1 cellular context compared by ENCODE assay signal in the genomic region with DNA sequence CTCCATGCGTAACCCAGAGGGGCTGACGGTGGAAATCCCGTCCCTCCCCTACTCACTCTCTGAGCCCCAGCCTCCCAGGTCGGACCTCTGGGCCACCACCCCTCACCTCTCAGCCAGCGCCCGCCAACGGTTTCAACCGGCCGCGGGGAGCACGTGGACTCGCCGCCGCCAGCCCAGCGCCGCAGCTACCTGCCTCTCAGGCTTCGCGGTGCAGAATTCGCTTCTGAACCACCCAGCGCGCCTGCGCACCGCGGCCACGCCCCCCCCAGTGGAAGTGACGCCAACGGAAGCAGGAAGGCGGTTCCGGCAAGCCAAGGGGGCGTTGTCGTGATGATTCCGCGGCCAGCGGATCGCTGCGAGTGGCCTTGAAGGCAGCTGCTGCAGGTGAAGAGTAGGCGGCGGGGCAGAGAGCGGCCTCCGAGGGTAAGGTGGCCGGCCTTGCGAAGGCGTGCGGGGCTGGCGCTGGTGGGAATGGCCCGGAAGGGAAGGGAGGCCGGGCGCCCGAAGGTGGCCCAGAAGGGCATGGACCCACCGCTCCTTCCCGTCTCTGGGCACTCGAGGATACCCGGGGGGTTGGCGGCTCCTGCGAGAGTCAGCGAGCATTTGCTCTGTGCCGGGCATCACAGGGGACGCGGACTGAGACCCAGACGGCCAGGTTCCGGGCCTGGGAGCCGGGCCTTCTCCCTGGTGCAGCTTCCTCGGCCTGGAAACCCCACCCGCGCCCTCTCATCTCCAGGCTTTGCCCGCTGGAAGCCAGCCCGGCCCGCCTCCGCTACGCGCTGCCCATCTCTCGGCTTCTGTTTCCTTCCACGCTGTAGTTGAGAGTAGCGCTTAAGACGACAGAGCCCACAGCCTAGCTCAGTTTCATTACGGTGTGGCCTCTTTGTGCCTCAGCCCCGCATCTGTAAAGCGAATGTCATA.
TF ChIP-seq lines count a peak whose summit lies in the region.

A gene with protein sequence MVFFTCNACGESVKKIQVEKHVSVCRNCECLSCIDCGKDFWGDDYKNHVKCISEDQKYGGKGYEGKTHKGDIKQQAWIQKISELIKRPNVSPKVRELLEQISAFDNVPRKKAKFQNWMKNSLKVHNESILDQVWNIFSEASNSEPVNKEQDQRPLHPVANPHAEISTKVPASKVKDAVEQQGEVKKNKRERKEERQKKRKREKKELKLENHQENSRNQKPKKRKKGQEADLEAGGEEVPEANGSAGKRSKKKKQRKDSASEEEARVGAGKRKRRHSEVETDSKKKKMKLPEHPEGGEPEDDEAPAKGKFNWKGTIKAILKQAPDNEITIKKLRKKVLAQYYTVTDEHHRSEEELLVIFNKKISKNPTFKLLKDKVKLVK (minus strand): TSS at position 225 of the 921 bp plus-strand sequence. CDS start 6,412 bp downstream, outside the sequence.
A gene with protein sequence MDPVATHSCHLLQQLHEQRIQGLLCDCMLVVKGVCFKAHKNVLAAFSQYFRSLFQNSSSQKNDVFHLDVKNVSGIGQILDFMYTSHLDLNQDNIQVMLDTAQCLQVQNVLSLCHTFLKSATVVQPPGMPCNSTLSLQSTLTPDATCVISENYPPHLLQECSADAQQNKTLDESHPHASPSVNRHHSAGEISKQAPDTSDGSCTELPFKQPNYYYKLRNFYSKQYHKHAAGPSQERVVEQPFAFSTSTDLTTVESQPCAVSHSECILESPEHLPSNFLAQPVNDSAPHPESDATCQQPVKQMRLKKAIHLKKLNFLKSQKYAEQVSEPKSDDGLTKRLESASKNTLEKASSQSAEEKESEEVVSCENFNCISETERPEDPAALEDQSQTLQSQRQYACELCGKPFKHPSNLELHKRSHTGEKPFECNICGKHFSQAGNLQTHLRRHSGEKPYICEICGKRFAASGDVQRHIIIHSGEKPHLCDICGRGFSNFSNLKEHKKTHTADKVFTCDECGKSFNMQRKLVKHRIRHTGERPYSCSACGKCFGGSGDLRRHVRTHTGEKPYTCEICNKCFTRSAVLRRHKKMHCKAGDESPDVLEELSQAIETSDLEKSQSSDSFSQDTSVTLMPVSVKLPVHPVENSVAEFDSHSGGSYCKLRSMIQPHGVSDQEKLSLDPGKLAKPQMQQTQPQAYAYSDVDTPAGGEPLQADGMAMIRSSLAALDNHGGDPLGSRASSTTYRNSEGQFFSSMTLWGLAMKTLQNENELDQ (plus strand): TSS at position 322 of the 921 bp plus-strand sequence. CDS start 9,695 bp downstream, outside the sequence.

TF ChIP-seq in HEK293, 187 proteins besides CTCF, POLR2A, EP300 and RAD21 (continued from another document):
- TF ChIP-seq, protein P1, sequence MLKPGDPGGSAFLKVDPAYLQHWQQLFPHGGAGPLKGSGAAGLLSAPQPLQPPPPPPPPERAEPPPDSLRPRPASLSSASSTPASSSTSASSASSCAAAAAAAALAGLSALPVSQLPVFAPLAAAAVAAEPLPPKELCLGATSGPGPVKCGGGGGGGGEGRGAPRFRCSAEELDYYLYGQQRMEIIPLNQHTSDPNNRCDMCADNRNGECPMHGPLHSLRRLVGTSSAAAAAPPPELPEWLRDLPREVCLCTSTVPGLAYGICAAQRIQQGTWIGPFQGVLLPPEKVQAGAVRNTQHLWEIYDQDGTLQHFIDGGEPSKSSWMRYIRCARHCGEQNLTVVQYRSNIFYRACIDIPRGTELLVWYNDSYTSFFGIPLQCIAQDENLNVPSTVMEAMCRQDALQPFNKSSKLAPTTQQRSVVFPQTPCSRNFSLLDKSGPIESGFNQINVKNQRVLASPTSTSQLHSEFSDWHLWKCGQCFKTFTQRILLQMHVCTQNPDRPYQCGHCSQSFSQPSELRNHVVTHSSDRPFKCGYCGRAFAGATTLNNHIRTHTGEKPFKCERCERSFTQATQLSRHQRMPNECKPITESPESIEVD (tag by site-specific recombination; IDR thresholded peaks at IDR 0.05) = no peak
- no peak for TF ChIP-seq ZNF266 (tag by site-specific recombination; IDR thresholded peaks at IDR 0.05; ENCODE audit: low read depth)
